ENCODE assay signal across 17 cellular contexts in the genomic region with DNA sequence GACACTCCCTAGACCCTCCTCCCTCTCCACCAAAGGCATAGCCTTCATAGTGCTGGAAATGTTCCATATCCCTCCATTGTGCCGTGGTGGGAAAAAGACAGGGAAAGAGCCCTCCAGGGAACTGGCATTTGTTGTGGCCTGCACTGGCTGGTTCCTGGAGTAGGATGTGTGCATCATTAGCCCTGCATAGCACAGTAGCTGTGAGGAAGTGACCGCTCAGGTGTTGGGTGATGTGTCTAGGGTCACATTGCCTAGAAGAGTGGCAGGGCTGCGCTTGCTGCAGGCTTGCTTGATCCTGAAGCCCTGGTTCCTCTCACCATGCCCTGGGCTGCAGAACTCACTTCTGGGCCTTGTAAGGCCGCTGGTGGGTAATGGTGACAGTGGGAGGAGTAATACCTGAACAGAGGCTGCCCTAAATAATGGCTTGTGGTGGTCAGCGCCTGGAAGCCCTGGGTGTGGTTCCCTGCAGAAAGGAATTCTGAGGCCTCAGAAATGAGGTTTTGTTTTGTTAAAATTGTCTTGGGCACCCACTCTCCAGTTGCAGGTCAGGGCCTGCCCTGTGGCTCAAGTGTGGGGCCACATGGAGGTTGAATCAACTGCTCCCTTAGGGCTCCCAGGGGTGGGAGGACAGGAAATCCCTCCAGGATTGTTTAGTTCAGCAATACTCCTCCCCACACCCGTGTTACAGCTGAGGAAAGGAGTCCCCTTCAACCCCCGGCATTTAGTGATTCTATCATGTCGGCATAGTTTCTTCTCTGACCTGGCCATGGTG.
DNase-seq lines count a peak whose midpoint lies in the region; ATAC-seq and TF ChIP-seq lines count a peak whose summit lies in the region.
"Had no signal": no experiment of that assay in that cellular context is flagged by ENCODE, and none has a peak within 500 bp of the region (broad histone marks: within the 10 kb centered on the region; RNA-seq: fewer than 3 reads in every experiment).

No MANE protein-coding gene starts in this region.

- no peak overlapping the region for H2BK12ac ChIP-seq in trophoblast cell (ENCODE audit: low read length)

- POLR2A ChIA-PET in activated CD8-positive, alpha-beta T cell treated with anti-CD3 and anti-CD28 coated beads, Interleukin-2, amount 10 ng/mL, durations not matched to agents 7 days and 5 days (lab: Charles Lee): no interaction called here

- peaks cover 36% of the 10 kb centered on the region for H3K4me1 Mint-ChIP-seq in activated CD8-positive, alpha-beta T cell treated with anti-CD3 and anti-CD28 coated beads, Interleukin-2, amount 10 ng/mL, durations not matched to agents 7 days and 5 days (ENCODE audit: low read depth)

- in situ Hi-C loops in mammary epithelial cell (cut with MboI; ENCODE audit: low sequenced_read_pairs in 2 of 2): no loop called here

- 17% methylated on average over 8 of the region's 8 CpGs for WGBS in mammary epithelial cell (ENCODE audit: low coverage, missing lambda C conversion rate)
- WGBS in trophoblast cell (ENCODE audit: extremely low coverage, insufficient coverage, insufficient read length): no CpG with 5 or more reads among the region's 8 CpGs

- H4K20me1 ChIP-seq in mammary epithelial cell (ENCODE audit: insufficient read depth, low read length): no peaks in the 10 kb centered on the region

- intact Hi-C loops in mammary epithelial cell (cut with micrococcal nuclease): no loop called here

- no peak overlapping the region for H3K14ac ChIP-seq in trophoblast cell (ENCODE audit: low read length)

- H3K9ac ChIP-seq in mammary epithelial cell (ENCODE audit: insufficient read depth, low read length): no peak overlapping the region
- H3K9ac ChIP-seq in trophoblast cell (ENCODE audit: low read length): no peak overlapping the region
- H3K9ac ChIP-seq: BLaER1 had no signal

- H3K4me3 ChIP-seq in mammary epithelial cell (replicated peaks in 1 of 3; ENCODE audit: insufficient read depth in 1 of 3, low read depth in 2 of 3, low read length in 3 of 3) (no peak overlapping the region), trophoblast cell (ENCODE audit: low read depth, low read length) (no peak overlapping the region)
- H3K4me3 ChIP-seq in effector memory CD4-positive, alpha-beta T cell (ENCODE audit: insufficient read depth, low read depth, low read length, poor library complexity, severe bottlenecking): no peak overlapping the region
- H3K4me3 ChIP-seq: BLaER1, uterus had no signal

- no peak overlapping the region for H2BK120ac ChIP-seq in trophoblast cell (ENCODE audit: insufficient read depth, low read length, poor library complexity)

- ATAC-seq in GM18511 (IDR thresholded peaks at IDR 0.05; ENCODE audit: unreplicated experiment) (peak; percentile 19), HG02678 (IDR thresholded peaks at IDR 0.05; ENCODE audit: unreplicated experiment) (peak; percentile 16)
- no peak for ATAC-seq in activated CD8-positive, alpha-beta T cell treated with anti-CD3 and anti-CD28 coated beads, Interleukin-2, amount 10 ng/mL, durations not matched to agents 7 days and 5 days
- ATAC-seq: right cardiac atrium, Right ventricle myocardium inferior had no signal

- H4K12ac ChIP-seq in trophoblast cell (ENCODE audit: low read depth, low read length): no peak overlapping the region

- no peak overlapping the region for H4K8ac ChIP-seq in trophoblast cell (ENCODE audit: low read depth, low read length)

- no peak overlapping the region for H3K27ac Mint-ChIP-seq in activated CD8-positive, alpha-beta T cell treated with anti-CD3 and anti-CD28 coated beads, Interleukin-2, amount 10 ng/mL, durations not matched to agents 7 days and 5 days
- H3K27ac Mint-ChIP-seq: activated naive CD8-positive, alpha-beta T cell treated with anti-CD3 and anti-CD28 coated beads, Interleukin-2, amount 10 ng/mL, durations not matched to agents 7 days and 5 days had no signal

- peak; percentile 68 for DNase-seq in mammary epithelial cell
- DNase-seq in trophoblast cell: no peak
- no peak for DNase-seq in NCI-H1694 (lab: John Stamatoyannopoulos, UW)
- DNase-seq in HuH-7.5 (ENCODE audit: low spot score): no peak
- no peak for DNase-seq in effector memory CD4-positive, alpha-beta T cell
- no peak for DNase-seq in activated CD8-positive, alpha-beta T cell treated with anti-CD3 and anti-CD28 coated beads, Interleukin-2, amount 10 ng/mL, durations not matched to agents 7 days and 5 days
- DNase-seq: activated CD4-positive, CD25-positive, alpha-beta regulatory T cell treated with anti-CD3 and anti-CD28 coated beads, Interleukin-2, amount 50 U/mL, for 72 hours; activated naive CD8-positive, alpha-beta T cell treated with anti-CD3 and anti-CD28 coated beads, Interleukin-2, amount 10 ng/mL, durations not matched to agents 7 days and 5 days; right cardiac atrium; stimulated activated CD4-positive, alpha-beta T cell treated with anti-CD3 and anti-CD28 coated beads, Interleukin-2, amount 100 ng/mL, for 48 hours; uterus had no signal

- H3K4me2 ChIP-seq in mammary epithelial cell (ENCODE audit: insufficient read depth, low read depth, low read length) (peak overlapping the region; percentile 46), trophoblast cell (ENCODE audit: low read length) (no peak overlapping the region)
- H3K4me2 ChIP-seq: BLaER1 had no signal

- H3K36me3 ChIP-seq in mammary epithelial cell (ENCODE audit: insufficient read depth, low read length): no peaks in the 10 kb centered on the region
- no peaks in the 10 kb centered on the region for H3K36me3 ChIP-seq in trophoblast cell (ENCODE audit: control insufficient read depth in 1 of 2, insufficient read depth in 2 of 2, low read length in 2 of 2)
- no peaks in the 10 kb centered on the region for H3K36me3 ChIP-seq in effector memory CD4-positive, alpha-beta T cell (ENCODE audit: control insufficient read depth, insufficient read depth, low read length)
- H3K36me3 ChIP-seq: BLaER1, uterus had no signal

- H3K27ac ChIP-seq in mammary epithelial cell (ENCODE audit: insufficient read depth, low read depth, low read length) (no peak overlapping the region), trophoblast cell (ENCODE audit: low read depth, low read length) (no peak overlapping the region)
- no peak overlapping the region for H3K27ac ChIP-seq in effector memory CD4-positive, alpha-beta T cell (ENCODE audit: insufficient read depth, low read length, poor library complexity, severe bottlenecking)
- H3K27ac ChIP-seq: BLaER1, epithelial cell of prostate had no signal

- H2AFZ ChIP-seq in mammary epithelial cell (ENCODE audit: low read depth, low read length) (peak overlapping the region; percentile 53), trophoblast cell (ENCODE audit: insufficient read depth, low read length, poor library complexity) (no peak overlapping the region)

- no peak overlapping the region for H4K91ac ChIP-seq in trophoblast cell (ENCODE audit: low read depth, low read length)

- CTCF ChIA-PET in mammary epithelial cell (lab: Charles Lee; ENCODE audit: low non-redundant PET): no interaction called here
- CTCF ChIA-PET in activated CD8-positive, alpha-beta T cell treated with anti-CD3 and anti-CD28 coated beads, Interleukin-2, amount 10 ng/mL, durations not matched to agents 7 days and 5 days (lab: Charles Lee): interaction anchor here (1.0 to 1.3 kb wide), 2 partner anchors 15 to 45 kb away, joined by 3 to 4 read pairs; no protein-coding TSS in a partner anchor

- no peak overlapping the region for H3K4me3 Mint-ChIP-seq in activated CD8-positive, alpha-beta T cell treated with anti-CD3 and anti-CD28 coated beads, Interleukin-2, amount 10 ng/mL, durations not matched to agents 7 days and 5 days
- H3K4me3 Mint-ChIP-seq: activated naive CD8-positive, alpha-beta T cell treated with anti-CD3 and anti-CD28 coated beads, Interleukin-2, amount 10 ng/mL, durations not matched to agents 7 days and 5 days; central memory CD8-positive, alpha-beta T cell had no signal

- no TSS peak for BruUV-seq in mammary epithelial cell (replicated peaks; lab: Mats Ljungman, UMichigan)

- H3K23ac ChIP-seq in trophoblast cell (ENCODE audit: low read length): no peak overlapping the region

- peak overlapping the region; percentile 17 for H3K18ac ChIP-seq in trophoblast cell (ENCODE audit: low read length)

- H3K79me2 ChIP-seq in mammary epithelial cell (ENCODE audit: insufficient read depth, low read length): no peaks in the 10 kb centered on the region
- H3K79me2 ChIP-seq in trophoblast cell (ENCODE audit: control insufficient read depth, insufficient read depth, low read length, poor library complexity): no peaks in the 10 kb centered on the region

- H3K9me3 ChIP-seq in mammary epithelial cell (replicated peaks; ENCODE audit: insufficient read depth, low read length) (no peaks in the 10 kb centered on the region), trophoblast cell (ENCODE audit: insufficient read depth, low read depth, low read length) (no peaks in the 10 kb centered on the region)
- no peaks in the 10 kb centered on the region for H3K9me3 ChIP-seq in effector memory CD4-positive, alpha-beta T cell (ENCODE audit: control insufficient read depth, low read length)
- H3K9me3 ChIP-seq: BLaER1, uterus had no signal

- H2BK5ac ChIP-seq in trophoblast cell (ENCODE audit: low read depth, low read length, poor library complexity): no peak overlapping the region

- H3K79me1 ChIP-seq in trophoblast cell (ENCODE audit: low read length): no peaks in the 10 kb centered on the region

- no peak for TF ChIP-seq CTCF in mammary epithelial cell (conservative IDR thresholded peaks at IDR 0.05 in 1 of 2, IDR thresholded peaks at IDR 0.05 in 1 of 2; ENCODE audit: extremely low read depth in 1 of 2, insufficient read depth in 1 of 2, low read depth in 1 of 2, low read length in 2 of 2)

- H3K4me1 ChIP-seq in mammary epithelial cell (ENCODE audit: insufficient read depth, low read length) (peaks cover 16% of the 10 kb centered on the region), trophoblast cell (ENCODE audit: control insufficient read depth in 1 of 2, insufficient read depth in 2 of 2, low read length in 2 of 2) (peaks cover 3 to 7% of the 10 kb centered on the region in 2 experiments)
- peaks cover 3% of the 10 kb centered on the region for H3K4me1 ChIP-seq in effector memory CD4-positive, alpha-beta T cell (ENCODE audit: control insufficient read depth, insufficient read depth, low read length, poor library complexity, severe bottlenecking)

- H2AK5ac ChIP-seq in trophoblast cell (ENCODE audit: low read length): no peak overlapping the region

- H3K9me3 Mint-ChIP-seq in activated CD8-positive, alpha-beta T cell treated with anti-CD3 and anti-CD28 coated beads, Interleukin-2, amount 10 ng/mL, durations not matched to agents 7 days and 5 days (ENCODE audit: insufficient read depth): no peaks in the 10 kb centered on the region
- H3K9me3 Mint-ChIP-seq: activated naive CD8-positive, alpha-beta T cell treated with anti-CD3 and anti-CD28 coated beads, Interleukin-2, amount 10 ng/mL, durations not matched to agents 7 days and 5 days; central memory CD8-positive, alpha-beta T cell had no signal

- no peak overlapping the region for H3K4ac ChIP-seq in trophoblast cell (ENCODE audit: low read depth, low read length)

- H3K27me3 ChIP-seq in mammary epithelial cell (ENCODE audit: insufficient read depth, low read length) (no peaks in the 10 kb centered on the region), trophoblast cell (ENCODE audit: insufficient read depth, low read length) (no peaks in the 10 kb centered on the region)
- H3K27me3 ChIP-seq in effector memory CD4-positive, alpha-beta T cell (replicated peaks; ENCODE audit: control insufficient read depth, insufficient read depth, low read length, poor library complexity, severe bottlenecking): no peaks in the 10 kb centered on the region
- H3K27me3 ChIP-seq: BLaER1, uterus had no signal

- H3K36me3 Mint-ChIP-seq in activated CD8-positive, alpha-beta T cell treated with anti-CD3 and anti-CD28 coated beads, Interleukin-2, amount 10 ng/mL, durations not matched to agents 7 days and 5 days (ENCODE audit: low read depth): peaks cover 2% of the 10 kb centered on the region

- H3K27me3 Mint-ChIP-seq in activated CD8-positive, alpha-beta T cell treated with anti-CD3 and anti-CD28 coated beads, Interleukin-2, amount 10 ng/mL, durations not matched to agents 7 days and 5 days (ENCODE audit: low read depth): no peaks in the 10 kb centered on the region
- H3K27me3 Mint-ChIP-seq: activated naive CD8-positive, alpha-beta T cell treated with anti-CD3 and anti-CD28 coated beads, Interleukin-2, amount 10 ng/mL, durations not matched to agents 7 days and 5 days; central memory CD8-positive, alpha-beta T cell had no signal

- dilution Hi-C loops in mammary epithelial cell (cut with HindIII; ENCODE audit: low sequenced_read_pairs): no loop called here
